30 cellular contexts compared by ENCODE assay signal in genomic region chr3:51075221-51075775, GRCh38.
"Had no signal": no experiment of that assay in that cellular context is flagged by ENCODE, and none has a peak within 500 bp of the region (broad histone marks: within the 10 kb centered on the region; RNA-seq: fewer than 3 reads in every experiment).

No MANE protein-coding gene starts in this region.

- H3K27me3 ChIP-seq: brain microvascular endothelial cell, cardiac muscle cell had no signal

- H3K4me3 Mint-ChIP-seq: activated CD4-positive, alpha-beta T cell treated with anti-CD3 and anti-CD28 coated beads, Interleukin-2, amount 10 ng/mL, durations not matched to agents 24 days and 14 days; activated CD8-positive, alpha-beta T cell treated with anti-CD3 and anti-CD28 coated beads for 36 hours; activated naive CD4-positive, alpha-beta T cell treated with anti-CD3 and anti-CD28 coated beads for 36 hours; activated T-cell treated with anti-CD3 and anti-CD28 coated beads, Interleukin-2, amount 50 U/mL, for 4 hours; activated T-helper 1 cell treated with anti-CD3 and anti-CD28 coated beads, Interleukin-12 subunit alpha, Interleukin-12 subunit beta, Interleukin-2, Interleukin-4 antibody, amounts not matched to agents 30 ng/mL and 10 ng/mL and 1 ng/mL, durations not matched to agents 14 hours and 24 hours and 36 hours; central memory CD8-positive, alpha-beta T cell had no signal

- H3K9me3 ChIP-seq: SJCRH30 had no signal

- H3K4me1 Mint-ChIP-seq: activated CD4-positive, alpha-beta T cell treated with anti-CD3 and anti-CD28 coated beads, Interleukin-2, amount 10 ng/mL, durations not matched to agents 24 days and 14 days; central memory CD8-positive, alpha-beta T cell had no signal

- DNase-seq: activated CD4-positive, alpha-beta T cell treated with anti-CD3 and anti-CD28 coated beads, Interleukin-2, amount 10 ng/mL, durations not matched to agents 24 days and 14 days; activated CD4-positive, alpha-beta T cell treated with anti-CD3 and anti-CD28 coated beads, Interleukin-2, amount 50 U/mL, for 4 hours; activated CD8-positive, alpha-beta T cell treated with anti-CD3 and anti-CD28 coated beads for 36 hours; activated gamma-delta T cell treated with Interleukin-2 at 50 U/mL for 16 hours; activated naive CD4-positive, alpha-beta T cell treated with anti-CD3 and anti-CD28 coated beads for 36 hours; activated T-cell treated with anti-CD3 and anti-CD28 coated beads, Interleukin-2, amount 50 U/mL, for 4 hours; anterior cingulate cortex; brain microvascular endothelial cell; Kasumi-1; KG1; MM.1S; MV-4-11; NCI-H1092 treated with DMSO at 0.1 percent for 48 hours; NCI-H1417; NCI-H146; NCI-H187; NCI-H2029 treated with DMSO at 0.1 percent for 48 hours; NCI-H2107; NCI-H2171; NCI-H510A; NCI-H774; SHP77; SJCRH30; T1000 had no signal

- H3K4me3 ChIP-seq: cardiac muscle cell, SJCRH30, SK-N-MC had no signal

- H3K9me3 Mint-ChIP-seq: activated CD4-positive, alpha-beta T cell treated with anti-CD3 and anti-CD28 coated beads, Interleukin-2, amount 10 ng/mL, durations not matched to agents 24 days and 14 days; activated CD8-positive, alpha-beta T cell treated with anti-CD3 and anti-CD28 coated beads for 36 hours; activated naive CD4-positive, alpha-beta T cell treated with anti-CD3 and anti-CD28 coated beads for 36 hours; activated naive CD4-positive, alpha-beta T cell treated with anti-CD3 and anti-CD28 coated beads, Interleukin-2, amount 50 U/mL, for 72 hours; activated T-cell treated with anti-CD3 and anti-CD28 coated beads, Interleukin-2, amount 50 U/mL, for 4 hours; activated T-helper 1 cell treated with anti-CD3 and anti-CD28 coated beads, Interleukin-12 subunit alpha, Interleukin-12 subunit beta, Interleukin-2, Interleukin-4 antibody, amounts not matched to agents 30 ng/mL and 10 ng/mL and 1 ng/mL, durations not matched to agents 14 hours and 24 hours and 36 hours; central memory CD8-positive, alpha-beta T cell had no signal

- H3K36me3 Mint-ChIP-seq: activated naive CD4-positive, alpha-beta T cell treated with anti-CD3 and anti-CD28 coated beads, Interleukin-2, amount 50 U/mL, for 72 hours had no signal

- H3K27me3 Mint-ChIP-seq: activated CD4-positive, alpha-beta T cell treated with anti-CD3 and anti-CD28 coated beads, Interleukin-2, amount 10 ng/mL, durations not matched to agents 24 days and 14 days; activated CD8-positive, alpha-beta T cell treated with anti-CD3 and anti-CD28 coated beads for 36 hours; central memory CD8-positive, alpha-beta T cell had no signal

- H3K36me3 ChIP-seq: brain microvascular endothelial cell, cardiac muscle cell, SJCRH30 had no signal

- H3K4me1 ChIP-seq: SJCRH30 had no signal

- H3K27ac ChIP-seq: brain microvascular endothelial cell, cardiac muscle cell, SJCRH30, SK-N-MC had no signal

- H3K27ac Mint-ChIP-seq: activated CD4-positive, alpha-beta T cell treated with anti-CD3 and anti-CD28 coated beads, Interleukin-2, amount 10 ng/mL, durations not matched to agents 24 days and 14 days; activated CD8-positive, alpha-beta T cell treated with anti-CD3 and anti-CD28 coated beads for 36 hours; activated naive CD4-positive, alpha-beta T cell treated with anti-CD3 and anti-CD28 coated beads for 36 hours; activated naive CD4-positive, alpha-beta T cell treated with anti-CD3 and anti-CD28 coated beads, Interleukin-2, amount 50 U/mL, for 72 hours; activated T-helper 1 cell treated with anti-CD3 and anti-CD28 coated beads, Interleukin-12 subunit alpha, Interleukin-12 subunit beta, Interleukin-2, Interleukin-4 antibody, amounts not matched to agents 30 ng/mL and 10 ng/mL and 1 ng/mL, durations not matched to agents 14 hours and 24 hours and 36 hours had no signal

- ATAC-seq: activated CD8-positive, alpha-beta T cell treated with anti-CD3 and anti-CD28 coated beads for 36 hours; activated naive CD4-positive, alpha-beta T cell treated with anti-CD3 and anti-CD28 coated beads, Interleukin-2, amount 50 U/mL, for 72 hours; activated T-cell treated with anti-CD3 and anti-CD28 coated beads, Interleukin-2, amount 50 U/mL, for 4 hours; Panc1 had no signal
